Comparison of ENCODE assay signal across 25 cellular contexts in genomic region chr18:58728719-58729118, GRCh38.
"Had no signal": no experiment of that assay in that cellular context is flagged by ENCODE, and none has a peak within 500 bp of the region (broad histone marks: within the 10 kb centered on the region; RNA-seq: fewer than 3 reads in every experiment).

No MANE protein-coding gene starts in this region.

- H3K27me3 ChIP-seq: MG63 had no signal

- H3K9me3 Mint-ChIP-seq: T-cell had no signal

- DNase-seq: IMR-90, Karpas-422, KG1, MG63, NCI-H1092, NCI-H1105 treated with DMSO at 0.1 percent for 48 hours, NCI-H1417 treated with DMSO at 0.1 percent for 48 hours, NCI-H146, NCI-H187, NCI-H2029, NCI-H2081 treated with DMSO at 0.1 percent for 48 hours, NCI-H2171, NCI-H226, NCI-H446, NCI-H510A, NCI-H524 treated with DMSO at 0.1 percent for 48 hours, NCI-H69, NCI-H774, Right ventricle myocardium superior, RPMI8226, SIG-M5, SW 1271, T-cell had no signal

- H3K27me3 Mint-ChIP-seq: T-cell had no signal

- H3K9me3 ChIP-seq: MG63 had no signal

- FAIRE-seq: HepG2, RCC 7860 had no signal

- ATAC-seq: HepG2, T-cell had no signal

- H3K4me3 Mint-ChIP-seq: T-cell had no signal

- H3K4me3 ChIP-seq: MG63 had no signal
